Comparison of ENCODE assay signal across 17 cellular contexts in the genomic region with DNA sequence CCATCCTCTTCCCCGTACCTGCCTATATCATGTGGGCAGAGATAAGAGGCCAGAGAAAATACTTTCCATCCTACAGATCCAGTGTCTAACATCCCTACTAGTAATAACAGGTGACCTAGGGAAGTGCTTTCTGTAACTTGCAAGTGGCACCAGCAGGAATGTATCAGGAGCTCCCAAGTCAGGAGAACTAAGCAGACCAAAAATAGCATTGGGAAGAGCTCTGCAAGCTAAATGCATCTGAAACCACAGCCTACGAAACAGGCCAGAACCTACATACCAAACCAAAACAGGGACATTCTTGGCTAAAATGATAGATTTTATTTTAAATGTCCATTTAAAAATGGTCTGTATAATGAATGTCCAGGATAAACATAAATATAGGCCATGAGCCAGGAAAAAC.
"Had no signal": no experiment of that assay in that cellular context is flagged by ENCODE, and none has a peak within 500 bp of the region (broad histone marks: within the 10 kb centered on the region; RNA-seq: fewer than 3 reads in every experiment).

No MANE protein-coding gene starts in this region.

- H3K36me3 ChIP-seq: brain microvascular endothelial cell, lower lobe of right lung, sigmoid colon, stomach had no signal

- DNase-seq: activated B cell treated with CpG ODN at 0.5 μM for 24 hours; activated CD4-positive, alpha-beta T cell treated with anti-CD3 and anti-CD28 coated beads for 48 hours; activated CD8-positive, alpha-beta memory T cell treated with anti-CD3 and anti-CD28 coated beads, Interleukin-2, amount 50 U/mL, for 4 hours; activated CD8-positive, alpha-beta T cell treated with anti-CD3 and anti-CD28 coated beads, Interleukin-2, amount 10 ng/mL, durations not matched to agents 7 days and 5 days; activated effector memory CD4-positive, alpha-beta T cell treated with anti-CD3 and anti-CD28 coated beads, Interleukin-2, amount 50 U/mL, for 16 hours; activated T-cell treated with anti-CD3 and anti-CD28 coated beads, Interleukin-2, amount 50 U/mL, for 48 hours; amniotic stem cell; brain microvascular endothelial cell; cerebellar nuclear complex; glutamatergic neuron; kidney glomerular epithelial cell; lower lobe of right lung; sigmoid colon; stimulated activated CD4-positive, alpha-beta T cell treated with anti-CD3 and anti-CD28 coated beads, Interleukin-2, amount 100 ng/mL, for 24 hours; stomach; SW 1271; testis had no signal

- H3K9me3 ChIP-seq: lower lobe of right lung, sigmoid colon, stomach, testis had no signal

- H3K4me3 ChIP-seq: lower lobe of right lung, sigmoid colon, stomach, testis had no signal

- H3K27me3 ChIP-seq: brain microvascular endothelial cell, sigmoid colon, stomach, testis had no signal

- H3K27ac ChIP-seq: brain microvascular endothelial cell, lower lobe of right lung, sigmoid colon, stomach, testis had no signal

- H3K4me1 ChIP-seq: lower lobe of right lung, stomach, testis had no signal

- ATAC-seq: activated CD8-positive, alpha-beta T cell treated with anti-CD3 and anti-CD28 coated beads, Interleukin-2, amount 10 ng/mL, durations not matched to agents 7 days and 5 days; lower lobe of right lung had no signal
